Comparison of ENCODE assay signal across 8 cellular contexts in genomic region chr7:130875265-130875741, GRCh38.
DNase-seq lines count a peak whose midpoint lies in the region; ATAC-seq, FAIRE-seq and TF ChIP-seq lines count a peak whose summit lies in the region.

No MANE protein-coding gene starts in this region.

- FAIRE-seq in RCC 7860 (lab: Jason Lieb, UNC), result peak; percentile 52

- TF ChIP-seq CTCF in brain (conservative IDR thresholded peaks at IDR 0.05), result peak; percentile 66 to 84
- TF ChIP-seq CTCF in upper lobe of left lung (IDR thresholded peaks at IDR 0.05), result peak; percentile 56 to 85 (median 77)

- peak; percentile 83 for DNase-seq in D341Med (ENCODE audit: low spot score)
- peak; percentile 65 for DNase-seq in RCC 7860 (ENCODE audit: low spot score)
- peak; percentile 82 for DNase-seq in left kidney (ENCODE audit: low read depth, low spot score)
- peak; percentile 44 to 74 for DNase-seq in upper lobe of left lung
- no peak for DNase-seq in HPDE6-E6E7 (ENCODE audit: extremely low spot score)

- ATAC-seq in GM21723 (IDR thresholded peaks at IDR 0.05; ENCODE audit: unreplicated experiment) (peak; percentile 57), upper lobe of left lung (ENCODE audit: low FRiP score in 2 of 2) (peak; percentile 66 to 84), HG03520 (IDR thresholded peaks at IDR 0.05; ENCODE audit: unreplicated experiment) (no peak)

- H3K27me3 ChIP-seq in upper lobe of left lung, result no peaks in the 10 kb centered on the region

- no peaks in the 10 kb centered on the region for H3K9me3 ChIP-seq in upper lobe of left lung

- TF ChIP-seq EP300 in upper lobe of left lung (IDR thresholded peaks at IDR 0.05), result no peak

- peak overlapping the region in 1 of 5 experiments; percentile 17 for H3K4me3 Mint-ChIP-seq in brain

- peaks cover 62% of the 10 kb centered on the region for H3K4me1 Mint-ChIP-seq in brain

- peaks cover 0 to 38% (median 17%) of the 10 kb centered on the region in 4 donors for H3K4me1 ChIP-seq in upper lobe of left lung

- peaks cover 3% of the 10 kb centered on the region for H3K27me3 Mint-ChIP-seq in brain

- TF ChIP-seq POLR2A in upper lobe of left lung (IDR thresholded peaks at IDR 0.05), result no peak

- H3K4me3 ChIP-seq in upper lobe of left lung, result no peak overlapping the region

- no peaks in the 10 kb centered on the region for H3K9me3 Mint-ChIP-seq in brain

- peak overlapping the region in 1 of 4 donors; percentile 54 for H3K27ac ChIP-seq in upper lobe of left lung

- peaks cover 13 to 90% (median 37%) of the 10 kb centered on the region in 4 donors for H3K36me3 ChIP-seq in upper lobe of left lung

- no peaks in the 10 kb centered on the region for H3K36me3 Mint-ChIP-seq in brain

- H3K27ac Mint-ChIP-seq in brain, result peak overlapping the region; percentile 8 to 81 (median 32)

- 45 to 46% methylated on average over 6 of the region's 6 CpGs for WGBS in upper lobe of left lung, 2 donors
